ENCODE assay signal across 1 cellular context in genomic region chr16:59047114-59047513, GRCh38.
TF ChIP-seq lines count a peak whose summit lies in the region.

No MANE protein-coding gene starts in this region.

TF ChIP-seq in GM12878, 131 proteins besides CTCF, POLR2A, EP300 and RAD21 (continued from another document):
- TF ChIP-seq SKIL (IDR thresholded peaks at IDR 0.05; ENCODE audit: low read depth, poor library complexity, severe bottlenecking) (no peak), SRF (IDR thresholded peaks at IDR 0.05; ENCODE audit: low read depth in 2 of 2, low read length in 2 of 2) (no peak), NFXL1 (IDR thresholded peaks at IDR 0.05; ENCODE audit: borderline replicate concordance) (no peak), FOXM1 (IDR thresholded peaks at IDR 0.05; ENCODE audit: low read depth, low read length) (no peak)
